8 cellular contexts compared by ENCODE assay signal in genomic region chr10:23067939-23068775, GRCh38. TPM values are rescaled to one million over a fixed set of nuclear protein-coding genes. Genes with fewer than 3 reads are reported as not detected.
DNase-seq lines count a peak whose midpoint lies in the region; ATAC-seq and TF ChIP-seq lines count a peak whose summit lies in the region.

No MANE protein-coding gene starts in this region.

- H3K9me3 ChIP-seq in BE2C (no peaks in the 10 kb centered on the region), SJCRH30 (replicated peaks) (no peaks in the 10 kb centered on the region), trophoblast cell (ENCODE audit: insufficient read depth, low read depth, low read length) (no peaks in the 10 kb centered on the region), upper lobe of right lung (no peaks in the 10 kb centered on the region)

- no peak overlapping the region for H2AK5ac ChIP-seq in trophoblast cell (ENCODE audit: low read length)

- intact Hi-C loops in upper lobe of right lung (cut with DNase I), result no loop called here

- no peak overlapping the region for H4K91ac ChIP-seq in trophoblast cell (ENCODE audit: low read depth, low read length)

- WGBS in trophoblast cell (ENCODE audit: extremely low coverage, insufficient coverage, insufficient read length), result no CpG with 5 or more reads among the region's 16 CpGs

- no peak overlapping the region for H3K4me2 ChIP-seq in trophoblast cell (ENCODE audit: low read length)

- ATAC-seq in GM19372 (IDR thresholded peaks at IDR 0.05; ENCODE audit: low read depth, unreplicated experiment), result peak; percentile 67
- ATAC-seq in upper lobe of right lung, result peak; percentile 92

- peak overlapping the region; percentile 31 for H2AFZ ChIP-seq in trophoblast cell (ENCODE audit: insufficient read depth, low read length, poor library complexity)

- H3K27ac ChIP-seq in SJCRH30, result no peak overlapping the region
- no peak overlapping the region for H3K27ac ChIP-seq in trophoblast cell (ENCODE audit: low read depth, low read length)
- no peak overlapping the region for H3K27ac ChIP-seq in upper lobe of right lung

- peaks cover 2% of the 10 kb centered on the region for H3K79me1 ChIP-seq in trophoblast cell (ENCODE audit: low read length)

- H3K18ac ChIP-seq in trophoblast cell (ENCODE audit: low read length), result no peak overlapping the region

- no peak overlapping the region for H2BK12ac ChIP-seq in trophoblast cell (ENCODE audit: low read length)

- H3K4me3 ChIP-seq in BE2C (ENCODE audit: low read depth, low read length) (no peak overlapping the region), SJCRH30 (no peak overlapping the region), trophoblast cell (ENCODE audit: low read depth, low read length) (no peak overlapping the region), upper lobe of right lung (no peak overlapping the region)

- no peaks in the 10 kb centered on the region for H3K36me3 ChIP-seq in BE2C
- H3K36me3 ChIP-seq in SJCRH30, result no peaks in the 10 kb centered on the region
- no peaks in the 10 kb centered on the region for H3K36me3 ChIP-seq in trophoblast cell (ENCODE audit: control insufficient read depth in 1 of 2, insufficient read depth in 2 of 2, low read length in 2 of 2)
- H3K36me3 ChIP-seq in upper lobe of right lung, result no peaks in the 10 kb centered on the region

- H3K4ac ChIP-seq in trophoblast cell (ENCODE audit: low read depth, low read length), result no peak overlapping the region

- DNase-seq in BE2C, result peak; percentile 76
- peak; percentile 71 for DNase-seq in LoVo (ENCODE audit: low spot score)
- peak; percentile 80 to 96 for DNase-seq in SJCRH30
- peak; percentile 6 to 59 (median 52) for DNase-seq in activated naive CD4-positive, alpha-beta T cell (lab: John Stamatoyannopoulos, UW)
- DNase-seq in glomerular endothelial cell (ENCODE audit: extremely low read depth, low read depth, low spot score), result peak; percentile 16
- DNase-seq in trophoblast cell, result peak; percentile 80 to 93
- DNase-seq in upper lobe of right lung, result peak; percentile 84

- no peak overlapping the region for H4K12ac ChIP-seq in trophoblast cell (ENCODE audit: low read depth, low read length)

- H3K79me2 ChIP-seq in trophoblast cell (ENCODE audit: control insufficient read depth, insufficient read depth, low read length, poor library complexity), result no peaks in the 10 kb centered on the region

- H4K8ac ChIP-seq in trophoblast cell (ENCODE audit: low read depth, low read length), result peak overlapping the region; percentile 42

- no peak overlapping the region for H3K14ac ChIP-seq in trophoblast cell (ENCODE audit: low read length)

- H3K23ac ChIP-seq in trophoblast cell (ENCODE audit: low read length), result no peak overlapping the region

- H3K9ac ChIP-seq in trophoblast cell (ENCODE audit: low read length), result no peak overlapping the region

- peaks cover 11% of the 10 kb centered on the region for H3K4me1 ChIP-seq in BE2C
- peaks cover 31% of the 10 kb centered on the region for H3K4me1 ChIP-seq in SJCRH30
- no peaks in the 10 kb centered on the region for H3K4me1 ChIP-seq in trophoblast cell (ENCODE audit: control insufficient read depth in 1 of 2, insufficient read depth in 2 of 2, low read length in 2 of 2)
- H3K4me1 ChIP-seq in upper lobe of right lung, result no peaks in the 10 kb centered on the region

- H2BK5ac ChIP-seq in trophoblast cell (ENCODE audit: low read depth, low read length, poor library complexity), result no peak overlapping the region

- H2BK120ac ChIP-seq in trophoblast cell (ENCODE audit: insufficient read depth, low read length, poor library complexity), result no peak overlapping the region

- H3K27me3 ChIP-seq in BE2C, result no peaks in the 10 kb centered on the region
- H3K27me3 ChIP-seq in SJCRH30, result no peaks in the 10 kb centered on the region
- H3K27me3 ChIP-seq in trophoblast cell (ENCODE audit: insufficient read depth, low read length), result no peaks in the 10 kb centered on the region
- H3K27me3 ChIP-seq in upper lobe of right lung, result no peaks in the 10 kb centered on the region

- TF ChIP-seq CTCF in BE2C (IDR thresholded peaks at IDR 0.05; ENCODE audit: low read depth, low read length) (peak; percentile 87), upper lobe of right lung (IDR thresholded peaks at IDR 0.05) (peak; percentile 93)

RNA-seq across cellular contexts. Expression of gene MSRB2, which starts 27.2 kb away (rescaled TPM):
- polyA plus RNA-seq in BE2C (2012; ENCODE audit: insufficient read depth, insufficient read length, low read depth), result 36.6 TPM
- 22.7 and 23.8 TPM in 2 replicates for total RNA-seq in SJCRH30 (2014; rRNA removed; shearing (Covaris generic))
- total RNA-seq in glomerular endothelial cell (15.4 and 22.5 TPM in 2 replicates), upper lobe of right lung (27.1 TPM)
- polyA plus RNA-seq in trophoblast cell (2013), result 11.3 and 12.8 TPM in 2 replicates

Comparison
In these comparisons a context has a peak if more than half of its experiments do, and no peak if none do; other contexts are left out.
1. DNase-seq: peak in every context shown above with its lines; median percentile 88 in SJCRH30; 86 in trophoblast cell; 84 in upper lobe of right lung; 76 in BE2C; 71 in LoVo; 52 in activated naive CD4-positive, alpha-beta T cell; 16 in glomerular endothelial cell.